In the genomic region with DNA sequence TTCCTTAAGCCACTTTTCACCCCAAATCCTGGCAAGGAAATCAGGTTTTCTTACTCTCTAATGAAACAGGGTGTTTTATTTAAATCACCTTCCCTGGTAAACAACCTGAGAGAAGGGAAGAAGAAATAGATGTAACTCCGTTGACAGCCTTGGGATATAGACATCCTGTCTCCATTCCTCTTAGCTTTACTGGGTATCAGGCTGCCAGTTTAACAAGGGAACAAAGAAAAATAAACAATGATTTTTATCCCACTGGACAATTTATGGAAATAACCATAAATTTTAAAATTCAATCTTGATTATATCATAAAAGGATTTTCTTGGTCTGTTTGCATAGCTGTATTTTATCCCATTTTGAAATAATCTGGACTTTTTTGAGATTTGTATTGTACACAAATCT, we compare ENCODE assay signal across 27 cellular contexts. TPM values are rescaled to one million over a fixed set of nuclear protein-coding genes. Genes with fewer than 3 reads are reported as not detected.
"Had no signal": no experiment of that assay in that cellular context is flagged by ENCODE, and none has a peak within 500 bp of the region (broad histone marks: within the 10 kb centered on the region; RNA-seq: fewer than 3 reads in every experiment).

No MANE protein-coding gene starts in this region.

- ATAC-seq: mucosa of descending colon; naive thymus-derived CD4-positive, alpha-beta T cell; natural killer cell treated with Interleukin-12 subunit alpha and Interleukin-12 subunit beta and Interleukin-15 and Interleukin-18, amount 100 ng/mL, for 72 hours; pancreas; right cardiac atrium; sciatic nerve; stimulated activated naive B cell treated with anti-CD40 and anti-IgM and Interleukin-4, amounts not matched to agents 10 μg/mL and 1 μg/mL and 100 μg/mL, for 72 hours; stimulated activated naive CD8-positive, alpha-beta T cell treated with anti-CD3 and anti-CD28 coated beads, Interleukin-15, Interleukin-2, amounts not matched to agents 100 U/mL and 50 U/mL, for 24 hours had no signal

- H3K36me3 Mint-ChIP-seq: naive thymus-derived CD4-positive, alpha-beta T cell; natural killer cell treated with Interleukin-12 subunit alpha and Interleukin-12 subunit beta and Interleukin-15 and Interleukin-18, amount 100 ng/mL, for 72 hours; stimulated activated naive B cell treated with anti-CD40 and anti-IgM and Interleukin-4, amounts not matched to agents 10 μg/mL and 1 μg/mL and 100 μg/mL, for 72 hours had no signal

- H3K4me3 ChIP-seq: left ventricle myocardium inferior, lung, mucosa of descending colon, pancreas, prostate gland, skin epidermis, stomach, testis, thyroid gland, transverse colon, upper lobe of left lung, vagina had no signal

- H3K36me3 ChIP-seq: left ventricle myocardium inferior, pancreas, prostate gland, stomach, thyroid gland, transverse colon, upper lobe of left lung, vagina had no signal

- H3K4me3 Mint-ChIP-seq: naive thymus-derived CD4-positive, alpha-beta T cell; natural killer cell treated with Interleukin-12 subunit alpha and Interleukin-12 subunit beta and Interleukin-15 and Interleukin-18, amount 100 ng/mL, for 72 hours; stimulated activated naive B cell treated with anti-CD40 and anti-IgM and Interleukin-4, amounts not matched to agents 10 μg/mL and 1 μg/mL and 100 μg/mL, for 72 hours had no signal

- DNase-seq: islet precursor cell; left ventricle myocardium inferior; mesendoderm; midbrain; mucosa of descending colon; naive thymus-derived CD4-positive, alpha-beta T cell; pancreas; posterior cingulate gyrus; retina; right cardiac atrium; stimulated activated CD4-positive, alpha-beta T cell treated with anti-CD3 and anti-CD28 coated beads, Interleukin-12 subunit alpha, Interleukin-12 subunit beta, amount 100 ng/mL, for 4 hours; stimulated activated CD4-positive, alpha-beta T cell treated with anti-CD3 and anti-CD28 coated beads, Interleukin-15, amount 100 ng/mL, for 24 hours; stimulated activated CD4-positive, alpha-beta T cell treated with anti-CD3 and anti-CD28 coated beads, Interleukin-2, amount 100 ng/mL, for 24 hours; stimulated activated CD4-positive, alpha-beta T cell treated with anti-CD3 and anti-CD28 coated beads, Interleukin-4, amount 100 ng/mL, for 1 hour; stimulated activated naive B cell treated with anti-CD40 and anti-IgM and Interleukin-4, amounts not matched to agents 10 μg/mL and 1 μg/mL and 100 μg/mL, for 72 hours; stimulated activated naive CD8-positive, alpha-beta T cell treated with anti-CD3 and anti-CD28 coated beads, Interleukin-15, Interleukin-2, amounts not matched to agents 100 U/mL and 50 U/mL, for 24 hours; stomach; testis; thyroid gland; transverse colon; upper lobe of left lung had no signal

- H3K27ac ChIP-seq: left ventricle myocardium inferior, pancreas, skin epidermis, stomach, testis, thyroid gland, transverse colon, upper lobe of left lung, vagina had no signal

- H3K9me3 Mint-ChIP-seq: natural killer cell treated with Interleukin-12 subunit alpha and Interleukin-12 subunit beta and Interleukin-15 and Interleukin-18, amount 100 ng/mL, for 72 hours had no signal

- H3K27me3 ChIP-seq: pancreas, stomach, testis, thyroid gland, transverse colon, upper lobe of left lung, vagina had no signal

- H3K27ac Mint-ChIP-seq: naive thymus-derived CD4-positive, alpha-beta T cell; natural killer cell treated with Interleukin-12 subunit alpha and Interleukin-12 subunit beta and Interleukin-15 and Interleukin-18, amount 100 ng/mL, for 72 hours; stimulated activated naive B cell treated with anti-CD40 and anti-IgM and Interleukin-4, amounts not matched to agents 10 μg/mL and 1 μg/mL and 100 μg/mL, for 72 hours had no signal

- H3K4me1 Mint-ChIP-seq: naive thymus-derived CD4-positive, alpha-beta T cell; stimulated activated naive B cell treated with anti-CD40 and anti-IgM and Interleukin-4, amounts not matched to agents 10 μg/mL and 1 μg/mL and 100 μg/mL, for 72 hours had no signal

RNA-seq across cellular contexts. Expression of a gene that starts 49.3 kb away (rescaled TPM):
- total RNA-seq: naive thymus-derived CD4-positive, alpha-beta T cell; natural killer cell treated with Interleukin-12 subunit alpha and Interleukin-12 subunit beta and Interleukin-15 and Interleukin-18, amount 100 ng/mL, for 72 hours had no signal
